Comparison of ENCODE assay signal across 9 cellular contexts in the genomic region with DNA sequence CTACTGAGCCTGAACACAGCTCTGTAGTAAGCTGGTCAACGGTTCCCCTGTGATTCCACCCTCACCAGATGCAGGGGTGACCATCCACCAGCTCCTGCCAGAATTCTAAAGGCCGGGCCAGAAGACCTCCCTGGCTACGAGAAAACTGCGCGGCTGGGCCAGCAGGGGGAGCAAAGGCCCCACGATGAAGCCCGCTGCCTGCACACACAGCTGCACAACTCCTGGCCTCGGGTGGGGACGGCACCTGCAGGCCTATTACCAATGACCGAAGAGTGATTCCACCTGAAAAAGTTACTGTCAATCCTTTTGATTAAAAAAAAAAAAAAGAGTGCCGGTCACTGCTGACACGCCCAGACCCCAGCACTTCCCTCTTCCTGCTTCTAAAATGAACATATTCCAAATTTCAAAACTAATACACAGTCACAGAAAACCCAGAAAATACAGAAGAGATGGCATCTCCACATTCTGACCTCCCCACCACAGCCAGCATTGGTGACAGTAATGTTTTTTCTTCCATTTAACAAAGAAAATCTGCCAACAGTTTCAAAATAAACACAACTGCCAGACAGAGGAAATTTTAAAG. TPM values are rescaled to one million over a fixed set of nuclear protein-coding genes. Genes with fewer than 3 reads are reported as not detected.
DNase-seq lines count a peak whose midpoint lies in the region; ATAC-seq and TF ChIP-seq lines count a peak whose summit lies in the region.
"Had no signal": no experiment of that assay in that cellular context is flagged by ENCODE, and none has a peak within 500 bp of the region (broad histone marks: within the 10 kb centered on the region; RNA-seq: fewer than 3 reads in every experiment).

No MANE protein-coding gene starts in this region.

- 18 to 19% methylated on average over 12 of the region's 12 CpGs for WGBS in lung, 2 donors

- peak overlapping the region in 2 of 7 donors; percentile 31 to 47 for H3K27ac Mint-ChIP-seq in CD4-positive, alpha-beta memory T cell

- no peaks in the 10 kb centered on the region for H3K4me1 ChIP-seq in CD4-positive, alpha-beta memory T cell (ENCODE audit: insufficient read depth, low read length)
- H3K4me1 ChIP-seq in lung (ENCODE audit: control insufficient read depth in 2 of 2, insufficient read depth in 2 of 2, low read length in 2 of 2) = no peaks in the 10 kb centered on the region

- H3K36me3 ChIP-seq in CD4-positive, alpha-beta memory T cell (ENCODE audit: insufficient read depth, low read length) = peaks cover 8% of the 10 kb centered on the region
- peaks cover 0 to 19% of the 10 kb centered on the region in 2 donors for H3K36me3 ChIP-seq in lung (ENCODE audit: control insufficient read depth in 2 of 2, insufficient read depth in 2 of 2, low read length in 2 of 2)

- no peaks in the 10 kb centered on the region for H3K9me3 ChIP-seq in CD4-positive, alpha-beta memory T cell (ENCODE audit: control insufficient read depth in 1 of 2, low read length in 2 of 2)
- no peaks in the 10 kb centered on the region for H3K9me3 ChIP-seq in lung (ENCODE audit: control insufficient read depth in 2 of 2, insufficient read depth in 1 of 2, low read length in 1 of 2)
- H3K9me3 ChIP-seq: SJSA1 had no signal

- H3K4me3 Mint-ChIP-seq in CD4-positive, alpha-beta memory T cell = no peak overlapping the region

- H3K4me1 Mint-ChIP-seq in CD4-positive, alpha-beta memory T cell = peaks cover 0 to 8% (median 2%) of the 10 kb centered on the region in 4 donors

- H3K27me3 Mint-ChIP-seq in CD4-positive, alpha-beta memory T cell = no peaks in the 10 kb centered on the region

- no peak overlapping the region for H3K4me3 ChIP-seq in CD4-positive, alpha-beta memory T cell (ENCODE audit: low read length in 2 of 2)
- no peak overlapping the region for H3K4me3 ChIP-seq in lung
- H3K4me3 ChIP-seq: SJSA1 had no signal

- peak; percentile 59 for ATAC-seq in GM21717 (IDR thresholded peaks at IDR 0.05; ENCODE audit: unreplicated experiment)
- ATAC-seq in lung (ENCODE audit: insufficient read depth, low FRiP score) = peak; percentile 80
- no peak for ATAC-seq in GM21381 (IDR thresholded peaks at IDR 0.05; ENCODE audit: unreplicated experiment)

- H3K27me3 ChIP-seq in CD4-positive, alpha-beta memory T cell (ENCODE audit: insufficient read depth, low read length) = no peaks in the 10 kb centered on the region
- H3K27me3 ChIP-seq in lung (ENCODE audit: control insufficient read depth, insufficient read depth) = no peaks in the 10 kb centered on the region
- H3K27me3 ChIP-seq: SJSA1 had no signal

- no peak overlapping the region for H3K27ac ChIP-seq in CD4-positive, alpha-beta memory T cell (ENCODE audit: low read depth, low read length)
- no peak overlapping the region for H3K27ac ChIP-seq in lung (ENCODE audit: low read depth in 1 of 2, low read length in 1 of 2)
- H3K27ac ChIP-seq: SJSA1 had no signal

- no peaks in the 10 kb centered on the region for H3K9me3 Mint-ChIP-seq in CD4-positive, alpha-beta memory T cell

- peaks cover 16 to 41% of the 10 kb centered on the region in 2 donors for H3K36me3 Mint-ChIP-seq in CD4-positive, alpha-beta memory T cell

- peak; percentile 56 for TF ChIP-seq CTCF in lung (IDR thresholded peaks at IDR 0.05; ENCODE audit: control extremely low read depth, extremely low read depth)

- DNase-seq in CD4-positive, alpha-beta memory T cell = peak; percentile 41 to 54 (median 46)
- DNase-seq in NCI-H2227 treated with DMSO at 0.1 percent for 48 hours (lab: John Stamatoyannopoulos, UW) (peak; percentile 7), dermis microvascular lymphatic vessel endothelial cell (ENCODE audit: low read depth in 2 of 2) (peak; percentile 30 to 66), lung (ENCODE audit: low spot score) (peak; percentile 59)
- peak; percentile 13 to 40 for DNase-seq in activated CD4-positive, alpha-beta T cell treated with anti-CD3 and anti-CD28 coated beads, Interleukin-2, amount 50 U/mL, for 24 hours (ENCODE audit: low read depth in 1 of 2, low spot score in 1 of 2)
- peak; percentile 29 for DNase-seq in stimulated activated CD8-positive, alpha-beta memory T cell treated with anti-CD3 and anti-CD28 coated beads, Interleukin-12 subunit alpha, Interleukin-12 subunit beta, amount 100 ng/mL, for 4 hours (ENCODE audit: low read depth)

- CTCF ChIA-PET in CD4-positive, alpha-beta memory T cell (lab: Charles Lee; ENCODE audit: partially characterized antibody) = interaction anchor here (0.6 to 4.2 kb wide), 24 partner anchors 9 to 567 kb away, joined by 3 to 68 read pairs (median 4); no protein-coding TSS in a partner anchor

- POLR2A ChIA-PET in CD4-positive, alpha-beta memory T cell (lab: Charles Lee; ENCODE audit: partially characterized antibody) = interaction anchor here (0.7 to 1.1 kb wide), 2 partner anchors 296 to 301 kb away, joined by 3 to 4 read pairs; no protein-coding TSS in a partner anchor

- intact Hi-C loops in CD4-positive, alpha-beta memory T cell (cut with micrococcal nuclease) = loop anchor here (2.0 to 10.0 kb wide), 3 partner anchors 78 to 292 kb away; a partner anchor contains a TSS

RNA-seq across cellular contexts. Expression of a gene that starts 49.8 kb away (rescaled TPM):
- under 1 TPM; 0.26 to 0.36 TPM for total RNA-seq in CD4-positive, alpha-beta memory T cell
- under 1 TPM in 1 of 2 donors, not detected in 1; 0.16 TPM for polyA plus RNA-seq in CD4-positive, alpha-beta memory T cell
- total RNA-seq in dermis microvascular lymphatic vessel endothelial cell (1.8 and 2.1 TPM in 2 replicates), lung (10 to 100 TPM; 12.9 to 21.6 TPM)
- 1 to 10 TPM; 5.0 to 5.3 TPM for polyA plus RNA-seq in lung

Comparison
In these comparisons a context has a peak if more than half of its experiments do, and no peak if none do; other contexts are left out.
1. DNase-seq: peak in every context shown above with its lines; median percentile 59 in lung; 48 in dermis microvascular lymphatic vessel endothelial cell; 46 in CD4-positive, alpha-beta memory T cell; 29 in stimulated activated CD8-positive, alpha-beta memory T cell treated with anti-CD3 and anti-CD28 coated beads, Interleukin-12 subunit alpha, Interleukin-12 subunit beta, amount 100 ng/mL, for 4 hours; 26 in activated CD4-positive, alpha-beta T cell treated with anti-CD3 and anti-CD28 coated beads, Interleukin-2, amount 50 U/mL, for 24 hours; 7 in NCI-H2227 treated with DMSO at 0.1 percent for 48 hours.